ENCODE assay signal across 9 cellular contexts in the genomic region with DNA sequence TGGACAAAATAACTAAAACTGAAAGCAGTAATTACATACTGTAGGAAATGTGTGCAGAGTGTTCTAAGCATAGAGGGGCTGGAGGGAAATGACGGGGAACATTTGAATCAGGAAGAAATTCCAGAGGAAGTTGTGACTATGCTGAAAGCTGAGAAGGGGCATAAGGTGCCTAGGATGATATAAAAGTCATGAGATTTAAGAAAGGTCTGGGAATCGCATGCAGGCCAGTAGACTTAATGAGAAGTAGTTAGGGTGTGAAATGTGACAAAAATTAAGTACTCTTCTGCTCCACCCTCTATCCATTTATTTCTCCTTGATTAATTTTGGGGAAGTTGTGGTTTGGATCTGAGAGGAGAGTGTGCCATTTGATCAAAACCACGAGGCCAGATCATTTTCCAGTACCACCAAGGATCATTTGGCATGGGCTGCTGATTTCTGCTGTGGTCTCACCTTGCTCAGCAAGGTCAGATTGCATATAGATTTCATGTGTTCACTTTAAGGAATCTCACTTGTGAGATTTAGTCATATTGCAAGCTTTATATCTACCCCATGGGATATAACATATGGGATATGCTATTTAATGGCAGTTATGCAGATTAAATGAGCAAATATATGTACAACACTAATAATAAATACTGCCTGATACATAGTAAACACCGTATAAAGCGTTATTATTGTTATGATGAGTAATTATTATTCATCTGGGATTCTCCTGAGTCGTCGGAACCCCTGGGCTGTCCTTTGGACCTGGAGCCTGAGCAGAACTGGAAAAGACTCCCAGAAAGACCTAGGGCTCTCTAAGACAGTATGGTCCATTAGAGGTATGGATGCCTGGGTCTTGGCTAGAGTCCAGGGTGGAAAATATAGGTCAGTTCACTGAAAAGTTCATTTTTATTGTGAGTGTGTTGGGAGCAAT.
DNase-seq lines count a peak whose midpoint lies in the region; TF ChIP-seq lines count a peak whose summit lies in the region.
"Had no signal": no experiment of that assay in that cellular context is flagged by ENCODE, and none has a peak within 500 bp of the region (broad histone marks: within the 10 kb centered on the region; RNA-seq: fewer than 3 reads in every experiment).

No MANE protein-coding gene starts in this region.

- DNase-seq in Peyer's patch (no peak), endodermal cell (no peak), GDM1 (lab: John Stamatoyannopoulos, UW) (no peak), NCI-H1436 (lab: John Stamatoyannopoulos, UW) (no peak), NCI-H524 treated with DMSO at 0.1 percent for 48 hours (lab: John Stamatoyannopoulos, UW) (no peak)
- DNase-seq in effector CD8-positive, alpha-beta T cell (lab: John Stamatoyannopoulos, UW) = no peak

- H3K9me2 ChIP-seq in DOHH2 (replicated peaks; ENCODE audit: control insufficient read depth, low read length) = no peaks in the 10 kb centered on the region

- H3K27me3 Mint-ChIP-seq in endodermal cell (ENCODE audit: insufficient read depth) = no peaks in the 10 kb centered on the region
- H3K27me3 Mint-ChIP-seq: progenitor cell of endocrine pancreas had no signal

- H3K27ac Mint-ChIP-seq in endodermal cell = no peak overlapping the region

- H2AFZ ChIP-seq in parathyroid adenoma = peak overlapping the region; percentile 26

- H3K79me2 ChIP-seq in DOHH2 (ENCODE audit: control insufficient read depth, low read length) (no peaks in the 10 kb centered on the region), parathyroid adenoma (peaks cover 42% of the 10 kb centered on the region)

- H3K27ac ChIP-seq in DOHH2 (ENCODE audit: low read depth, low read length) (no peak overlapping the region), Peyer's patch (peak overlapping the region in 3 of 4 donors; percentile 30 to 76 (median 59)), endodermal cell (ENCODE audit: low read depth, low read length) (peak overlapping the region; percentile 90), parathyroid adenoma (peak overlapping the region; percentile 24)

- H3K9me3 ChIP-seq in DOHH2 (ENCODE audit: control insufficient read depth, insufficient read depth, low read length) (no peaks in the 10 kb centered on the region), Peyer's patch (no peaks in the 10 kb centered on the region), endodermal cell (ENCODE audit: control insufficient read depth, low read length) (no peaks in the 10 kb centered on the region), parathyroid adenoma (ENCODE audit: control insufficient read depth, low read length) (no peaks in the 10 kb centered on the region)

- H3K4me1 ChIP-seq in DOHH2 (ENCODE audit: control insufficient read depth, low read length) = peaks cover 37% of the 10 kb centered on the region
- H3K4me1 ChIP-seq in Peyer's patch = peaks cover 0 to 32% (median 1%) of the 10 kb centered on the region in 4 donors
- H3K4me1 ChIP-seq in endodermal cell (ENCODE audit: control insufficient read depth, insufficient read depth, low read length) = no peaks in the 10 kb centered on the region
- H3K4me1 ChIP-seq in parathyroid adenoma = peaks cover 29% of the 10 kb centered on the region

- no peaks in the 10 kb centered on the region for H4K20me1 ChIP-seq in DOHH2 (ENCODE audit: control insufficient read depth, insufficient read depth, low read depth, low read length)

- 87 to 95% methylated on average over 3 to 6 of the region's 7 CpGs for WGBS in endodermal cell (ENCODE audit: insufficient coverage in 1 of 2, insufficient read length in 1 of 2), 2 experiments

- H3K27me3 ChIP-seq in DOHH2 (ENCODE audit: control insufficient read depth, low read length) (no peaks in the 10 kb centered on the region), Peyer's patch (no peaks in the 10 kb centered on the region), endodermal cell (ENCODE audit: control insufficient read depth, insufficient read depth, low read length, poor library complexity, severe bottlenecking) (no peaks in the 10 kb centered on the region), parathyroid adenoma (ENCODE audit: control insufficient read depth, insufficient read depth, low read length) (no peaks in the 10 kb centered on the region)

- no peak overlapping the region for H3K9ac ChIP-seq in endodermal cell (ENCODE audit: extremely low read depth, low read length, poor library complexity, severe bottlenecking)
- no peak overlapping the region for H3K9ac ChIP-seq in parathyroid adenoma

- peaks cover 4% of the 10 kb centered on the region for H3K4me1 Mint-ChIP-seq in endodermal cell

- no peak for TF ChIP-seq POLR2A in Peyer's patch (IDR thresholded peaks at IDR 0.05)

- H3F3A ChIP-seq in DOHH2 (ENCODE audit: control insufficient read depth, insufficient read depth) = no peaks in the 10 kb centered on the region

- H3K4me3 Mint-ChIP-seq in endodermal cell = no peak overlapping the region

- TF ChIP-seq CTCF in DOHH2 (IDR thresholded peaks at IDR 0.05; ENCODE audit: low read depth, low read length, poor library complexity, severe bottlenecking) = no peak
- TF ChIP-seq CTCF in Peyer's patch (IDR thresholded peaks at IDR 0.05) = no peak
- no peak for TF ChIP-seq CTCF in endodermal cell (conservative IDR thresholded peaks at IDR 0.05)
- no peak for TF ChIP-seq CTCF in parathyroid adenoma (IDR thresholded peaks at IDR 0.05)

- no peaks in the 10 kb centered on the region for H3K9me3 Mint-ChIP-seq in endodermal cell

- H3K4me3 ChIP-seq in DOHH2 (ENCODE audit: low read length) (no peak overlapping the region), Peyer's patch (no peak overlapping the region), endodermal cell (ENCODE audit: low read length) (no peak overlapping the region), parathyroid adenoma (ENCODE audit: low read depth, low read length) (no peak overlapping the region)

- 0 out of 2 replicates have a peak overlapping the region, but pooled peaks have one; percentile 9 for H3K4me2 ChIP-seq in DOHH2 (ENCODE audit: low read length)
- no peak overlapping the region for H3K4me2 ChIP-seq in parathyroid adenoma (ENCODE audit: low read length)

- H3K36me3 ChIP-seq in DOHH2 (ENCODE audit: control insufficient read depth, low read length) (no peaks in the 10 kb centered on the region), Peyer's patch (no peaks in the 10 kb centered on the region), endodermal cell (ENCODE audit: control insufficient read depth, insufficient read depth, low read length) (no peaks in the 10 kb centered on the region), parathyroid adenoma (ENCODE audit: control insufficient read depth, insufficient read depth, low read length) (no peaks in the 10 kb centered on the region)

- H3K36me3 Mint-ChIP-seq in endodermal cell (ENCODE audit: low read depth) = no peaks in the 10 kb centered on the region
